18 cellular contexts compared by ENCODE assay signal in genomic region chr12:3357950-3358525, GRCh38.
DNase-seq lines count a peak whose midpoint lies in the region; ATAC-seq, FAIRE-seq and TF ChIP-seq lines count a peak whose summit lies in the region.
"Had no signal": no experiment of that assay in that cellular context is flagged by ENCODE, and none has a peak within 500 bp of the region (broad histone marks: within the 10 kb centered on the region; RNA-seq: fewer than 3 reads in every experiment).

No MANE protein-coding gene starts in this region.

- H4K20me1 ChIP-seq in IMR-90 (ENCODE audit: insufficient read depth, low read length) (no peaks in the 10 kb centered on the region), K562 (replicated peaks; ENCODE audit: control insufficient read depth, insufficient read depth, low read length) (no peaks in the 10 kb centered on the region)

- no peaks in the 10 kb centered on the region for H3K79me1 ChIP-seq in IMR-90 (ENCODE audit: low read depth in 1 of 2, low read length in 2 of 2)

- TF ChIP-seq EP300 in A549 (IDR thresholded peaks at IDR 0.05): no peak
- TF ChIP-seq EP300 in K562 (IDR thresholded peaks at IDR 0.05; ENCODE audit: low read length): no peak

- no peak overlapping the region for H3K4me2 ChIP-seq in A549
- H3K4me2 ChIP-seq in IMR-90 (ENCODE audit: low read depth, low read length): no peak overlapping the region
- H3K4me2 ChIP-seq in K562 (ENCODE audit: insufficient read depth, low read length): no peak overlapping the region

- no peak overlapping the region for H2BK20ac ChIP-seq in IMR-90 (ENCODE audit: low read depth, low read length)

- in situ Hi-C loops in IMR-90 (cut with MboI; ENCODE audit: low sequenced_read_pairs) (no loop called here), K562 (cut with MboI) (no loop called here), GM13977 (cut with MboI; ENCODE audit: low pct_unique_long_range_greater_than_20kb, low sequenced_read_pairs, unreplicated experiment) (no loop called here)

- TF ChIP-seq POLR2A in A549 (IDR thresholded peaks at IDR 0.05; ENCODE audit: low read length) (no peak), IMR-90 (IDR thresholded peaks at IDR 0.05; ENCODE audit: low read depth, low read length) (no peak), K562 (conservative IDR thresholded peaks at IDR 0.05) (no peak)

- no peak overlapping the region for H2AK9ac ChIP-seq in IMR-90 (replicated peaks; ENCODE audit: low read depth, low read length, poor library complexity)

- no TSS peak for BruUV-seq in IMR-90 (replicated peaks; lab: Mats Ljungman, UMichigan)
- BruUV-seq in K562 (replicated peaks; lab: Mats Ljungman, UMichigan): no TSS peak

- no peak overlapping the region for H3K56ac ChIP-seq in IMR-90 (ENCODE audit: extremely low read depth, insufficient read depth, low read length)

- no peak overlapping the region for H3K14ac ChIP-seq in IMR-90 (replicated peaks; ENCODE audit: low read depth, low read length)

- no peak overlapping the region for H4K8ac ChIP-seq in IMR-90 (ENCODE audit: low read depth in 2 of 2, low read length in 2 of 2)

- H3K4me3 ChIP-seq in A549 (no peak overlapping the region), IMR-90 (ENCODE audit: insufficient read depth, low read depth, low read length) (no peak overlapping the region), K562 (no peak overlapping the region)

- FAIRE-seq in A549 (lab: Jason Lieb, UNC): no peak
- no peak for FAIRE-seq in K562 (lab: Jason Lieb, UNC)
- FAIRE-seq: D721Med, G401.6, H54 had no signal

- no peak overlapping the region for H4K5ac ChIP-seq in IMR-90 (ENCODE audit: low read depth, low read length)

- no peak overlapping the region for H3K23ac ChIP-seq in IMR-90 (ENCODE audit: low read depth, low read length)

- no peak overlapping the region for H2BK5ac ChIP-seq in IMR-90 (ENCODE audit: low read depth, low read length, poor library complexity, severe bottlenecking)

- H2BK15ac ChIP-seq in IMR-90 (ENCODE audit: low read depth, low read length): no peak overlapping the region

- H3K4me1 ChIP-seq in A549 (no peaks in the 10 kb centered on the region), IMR-90 (ENCODE audit: control insufficient read depth, insufficient read depth, low read length) (no peaks in the 10 kb centered on the region), K562 (replicated peaks in 1 of 2; ENCODE audit: control insufficient read depth in 2 of 2, insufficient read depth in 2 of 2, low read length in 2 of 2) (no peaks in the 10 kb centered on the region)
- H3K4me1 ChIP-seq: BE2C, Caco-2 had no signal

- dilution Hi-C loops in IMR-90 (cut with HindIII; ENCODE audit: low sequenced_read_pairs, unreplicated experiment): no loop called here

- TF ChIP-seq RAD21 in A549 (conservative IDR thresholded peaks at IDR 0.05 in 1 of 2, IDR thresholded peaks at IDR 0.05 in 1 of 2) (no peak), IMR-90 (IDR thresholded peaks at IDR 0.05; ENCODE audit: low read length) (no peak), K562 (CRISPR knock-in tag; conservative IDR thresholded peaks at IDR 0.05 in 1 of 2, IDR thresholded peaks at IDR 0.05 in 1 of 2) (no peak)

- H2AFZ ChIP-seq in IMR-90 (replicated peaks; ENCODE audit: low read length, poor library complexity) (no peak overlapping the region), K562 (ENCODE audit: low read depth, low read length) (no peak overlapping the region)

- peaks cover 23% of the 10 kb centered on the region for H3K27me3 ChIP-seq in IMR-90 (ENCODE audit: control insufficient read depth, insufficient read depth, low read length)
- H3K27me3 ChIP-seq in K562 (ENCODE audit: control insufficient read depth in 2 of 2, insufficient read depth in 2 of 2, low read length in 2 of 2): peaks cover 0 to 9% of the 10 kb centered on the region in 2 experiments; a peak in 2 of 5 replicates

- intact Hi-C loops in IMR-90 (cut with micrococcal nuclease) (no loop called here), K562 (cut with micrococcal nuclease) (no loop called here)

- no peaks in the 10 kb centered on the region for H3K79me2 ChIP-seq in K562 (ENCODE audit: control insufficient read depth, insufficient read depth, low read length)

- H3K9me3 ChIP-seq in A549: no peaks in the 10 kb centered on the region
- H3K9me3 ChIP-seq in IMR-90 (ENCODE audit: control insufficient read depth, insufficient read depth, low read length): no peaks in the 10 kb centered on the region
- no peaks in the 10 kb centered on the region for H3K9me3 ChIP-seq in K562 (replicated peaks; ENCODE audit: control insufficient read depth, insufficient read depth, low read depth, low read length)
- H3K9me3 ChIP-seq: BE2C, Caco-2 had no signal

- ATAC-seq in A549: no peak
- no peak for ATAC-seq in IMR-90 (ENCODE audit: low read depth)
- ATAC-seq in K562: no peak
- no peak for ATAC-seq in GM21526 (IDR thresholded peaks at IDR 0.05; ENCODE audit: low FRiP score, unreplicated experiment)

- CTCF ChIA-PET in A549 (lab: Yijun Ruan, JAX): no interaction called here
- CTCF ChIA-PET in IMR-90 (lab: Yijun Ruan, JAX): no interaction called here
- CTCF ChIA-PET in K562 (lab: Yijun Ruan, JAX; ENCODE audit: low intra/inter-chr PET ratio): no interaction called here

- H3K9ac ChIP-seq in IMR-90 (ENCODE audit: low read depth, low read length) (no peak overlapping the region), K562 (ENCODE audit: insufficient read depth in 1 of 2, low read depth in 2 of 2, low read length in 2 of 2) (no peak overlapping the region)

- no peak overlapping the region for H4K91ac ChIP-seq in IMR-90 (ENCODE audit: insufficient read depth, low read depth, low read length)

- no peaks in the 10 kb centered on the region for H3K36me3 ChIP-seq in IMR-90 (ENCODE audit: control insufficient read depth, insufficient read depth, low read length)
- H3K36me3 ChIP-seq in K562 (ENCODE audit: control insufficient read depth, insufficient read depth, low read length): no peaks in the 10 kb centered on the region
- H3K36me3 ChIP-seq: BE2C had no signal

- 52% methylated on average over 8 of the region's 8 CpGs for WGBS in A549 (ENCODE audit: missing lambda C conversion rate)
- WGBS in IMR-90 (ENCODE audit: extremely low coverage in 2 of 2, insufficient read length in 1 of 2), 2 experiments: 58% methylated on average over 3 of the region's 8 CpGs; no CpG with 5 or more reads in 1 of the 2 experiments
- WGBS in K562 (ENCODE audit: insufficient coverage, low coverage, missing lambda C conversion rate): 0% methylated on average over 8 of the region's 8 CpGs

- H2AK5ac ChIP-seq in IMR-90 (ENCODE audit: low read depth, low read length): no peak overlapping the region

- H3K9me1 ChIP-seq in IMR-90 (ENCODE audit: insufficient read depth, low read length): no peaks in the 10 kb centered on the region; the same call in 1 of the 2 replicates
- no peaks in the 10 kb centered on the region for H3K9me1 ChIP-seq in K562 (ENCODE audit: control insufficient read depth, insufficient read depth, low read length)

- H3K18ac ChIP-seq in IMR-90 (ENCODE audit: low read depth, low read length): no peak overlapping the region

- TF ChIP-seq CTCF in A549 (IDR thresholded peaks at IDR 0.05): no peak
- TF ChIP-seq CTCF in IMR-90 (conservative IDR thresholded peaks at IDR 0.05; ENCODE audit: low read depth, low read length): no peak
- TF ChIP-seq CTCF in K562 (IDR thresholded peaks at IDR 0.05 in 2 of 3, conservative IDR thresholded peaks at IDR 0.05 in 1 of 3; ENCODE audit: insufficient read depth in 2 of 3, low read depth in 1 of 3, low read length in 3 of 3): no peak
- TF ChIP-seq CTCF in GM13977 (IDR thresholded peaks at IDR 0.05; ENCODE audit: extremely low read depth, insufficient read depth, missing control alignments): no peak

- no peak overlapping the region for H3K4ac ChIP-seq in IMR-90 (ENCODE audit: low read depth, low read length)

- POLR2A ChIA-PET in A549 (lab: Yijun Ruan, JAX): no interaction called here
- POLR2A ChIA-PET in IMR-90 (lab: Charles Lee; ENCODE audit: unreplicated experiment): no interaction called here
- POLR2A ChIA-PET in K562 (lab: Yijun Ruan, JAX): no interaction called here

- DNase-seq in A549 (ENCODE audit: low read depth in 1 of 2, low spot score in 1 of 2) (no peak), IMR-90 (no peak), K562 (ENCODE audit: extremely low read depth in 1 of 4, low spot score in 3 of 4) (no peak), islet precursor cell (peak; percentile 26), GM13977 (ENCODE audit: low spot score) (no peak), NCI-H187 treated with DMSO at 0.1 percent for 48 hours (lab: John Stamatoyannopoulos, UW) (no peak)
- DNase-seq: ACHN; BE2C; C1 segment of cervical spinal cord; Caco-2; CD4-positive, CD25-positive, alpha-beta regulatory T cell; HCEC 1CT; KG1 had no signal

- no peak overlapping the region for H3K27ac ChIP-seq in A549
- no peak overlapping the region for H3K27ac ChIP-seq in IMR-90 (ENCODE audit: insufficient read depth, low read length)
- H3K27ac ChIP-seq in K562 (ENCODE audit: extremely low read depth, low read depth, low read length): no peak overlapping the region
- H3K27ac ChIP-seq: HL-60 had no signal

- no peak overlapping the region for H2BK120ac ChIP-seq in IMR-90 (ENCODE audit: low read depth, low read length)

TF ChIP-seq in A549, 52 proteins besides CTCF, POLR2A, EP300 and RAD21:
- peak; percentile 63 for TF ChIP-seq MAFK (IDR thresholded peaks at IDR 0.05; ENCODE audit: partially characterized antibody)
- no peak for TF ChIP-seq CHD2 (IDR thresholded peaks at IDR 0.05; ENCODE audit: low read length, partially characterized antibody)

TF ChIP-seq in IMR-90, 13 proteins besides CTCF, POLR2A, EP300 and RAD21:
- TF ChIP-seq MAFK (IDR thresholded peaks at IDR 0.05; ENCODE audit: low read depth, low read length): peak; percentile 63
- TF ChIP-seq RCOR1 (IDR thresholded peaks at IDR 0.05; ENCODE audit: insufficient replicate concordance, low read length): no peak
- TF ChIP-seq SMC3 (IDR thresholded peaks at IDR 0.05; ENCODE audit: low read depth, low read length): no peak
TF ChIP-seq in IMR-90: peak in this region for 1.

TF ChIP-seq in K562, 482 proteins besides CTCF, POLR2A, EP300 and RAD21:
- TF ChIP-seq MAFG (tag; conservative IDR thresholded peaks at IDR 0.05): peak; percentile 47
- no peak for TF ChIP-seq GABPA (tag; conservative IDR thresholded peaks at IDR 0.05; ENCODE audit: low read depth)
- peak; percentile 31; the same call in 1 of the 2 replicates for TF ChIP-seq MAFF (IDR thresholded peaks at IDR 0.05; ENCODE audit: low read length)
- TF ChIP-seq PCBP2 (IDR thresholded peaks at IDR 0.05; ENCODE audit: low read depth, low read length, poor library complexity, severe bottlenecking): no peak
- TF ChIP-seq ZNF316 (IDR thresholded peaks at IDR 0.05): peak; percentile 65
- TF ChIP-seq MECOM (CRISPR knock-in tag; IDR thresholded peaks at IDR 0.05): no peak
- TF ChIP-seq MIER1 (IDR thresholded peaks at IDR 0.05; ENCODE audit: low read depth): no peak
- TF ChIP-seq, protein P1, sequence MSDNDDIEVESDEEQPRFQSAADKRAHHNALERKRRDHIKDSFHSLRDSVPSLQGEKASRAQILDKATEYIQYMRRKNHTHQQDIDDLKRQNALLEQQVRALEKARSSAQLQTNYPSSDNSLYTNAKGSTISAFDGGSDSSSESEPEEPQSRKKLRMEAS (CRISPR knock-in tag; IDR thresholded peaks at IDR 0.05): no peak
- peak; percentile 50 for TF ChIP-seq C11orf30 (IDR thresholded peaks at IDR 0.05; ENCODE audit: low read depth)

Comparison
In these comparisons a context has a peak if more than half of its experiments do, and no peak if none do; other contexts are left out.
1. Of the 35 proteins assayed by ChIP-seq in both K562 and A549: peak only in K562: none; only in A549: MAFK; in both: none; in neither: 34.